ENCODE assay signal across 1 cellular context in genomic region chr9:33165263-33166151, GRCh38.
TF ChIP-seq lines count a peak whose summit lies in the region.

No MANE protein-coding gene starts in this region.

TF ChIP-seq in K562, 482 proteins besides CTCF, POLR2A, EP300 and RAD21 (continued from another document and continues in another):
- TF ChIP-seq ZNF589 (CRISPR knock-in tag; IDR thresholded peaks at IDR 0.05; ENCODE audit: low read depth): no peak
- no peak for TF ChIP-seq SIN3B (IDR thresholded peaks at IDR 0.05; ENCODE audit: low read depth)
- TF ChIP-seq TSC22D4 (tag; IDR thresholded peaks at IDR 0.05): no peak
- no peak for TF ChIP-seq ZNF76 (CRISPR knock-in tag; IDR thresholded peaks at IDR 0.05; ENCODE audit: borderline replicate concordance)
- peak; percentile 43; the same call in 1 of the 2 replicates for TF ChIP-seq CTBP1 (IDR thresholded peaks at IDR 0.05; ENCODE audit: borderline replicate concordance)
- no peak for TF ChIP-seq PATZ1 (CRISPR knock-in tag; IDR thresholded peaks at IDR 0.05; ENCODE audit: borderline replicate concordance)
- no peak for TF ChIP-seq RBM22 (IDR thresholded peaks at IDR 0.05; ENCODE audit: low read depth, low read length, poor library complexity, severe bottlenecking)
- TF ChIP-seq NELFE (IDR thresholded peaks at IDR 0.05; ENCODE audit: insufficient read depth, insufficient read length): no peak
- TF ChIP-seq MCM7 (IDR thresholded peaks at IDR 0.05): no peak
- no peak for TF ChIP-seq MAZ (CRISPR knock-in tag; conservative IDR thresholded peaks at IDR 0.05 in 1 of 2, IDR thresholded peaks at IDR 0.05 in 1 of 2)
- no peak for TF ChIP-seq NFIC (IDR thresholded peaks at IDR 0.05)
- TF ChIP-seq KDM5B (IDR thresholded peaks at IDR 0.05; ENCODE audit: insufficient replicate concordance, low read depth, low read length): no peak
- TF ChIP-seq ILF3 (IDR thresholded peaks at IDR 0.05; ENCODE audit: borderline replicate concordance): no peak
- TF ChIP-seq ZNF133 (CRISPR knock-in tag; IDR thresholded peaks at IDR 0.05): no peak
- no peak for TF ChIP-seq ETV5 (CRISPR knock-in tag; IDR thresholded peaks at IDR 0.05; ENCODE audit: low read depth)
- no peak for TF ChIP-seq MITF (IDR thresholded peaks at IDR 0.05)
- no peak for TF ChIP-seq ETV6 (IDR thresholded peaks at IDR 0.05; ENCODE audit: borderline replicate concordance in 1 of 2, low read depth in 2 of 2, low read length in 1 of 2)
- TF ChIP-seq ETV6 (CRISPR knock-in tag; IDR thresholded peaks at IDR 0.05; ENCODE audit: borderline replicate concordance): no peak
- 0 out of 2 replicates have a peak, but pooled peaks have one; percentile 18 for TF ChIP-seq RFX1 (IDR thresholded peaks at IDR 0.05)
- TF ChIP-seq E2F3 (CRISPR knock-in tag; IDR thresholded peaks at IDR 0.05): no peak
- TF ChIP-seq SAP30 (IDR thresholded peaks at IDR 0.05; ENCODE audit: borderline replicate concordance, insufficient read depth, low read depth, low read length, poor library complexity, severe bottlenecking): no peak
- TF ChIP-seq POLR3G (IDR thresholded peaks at IDR 0.05; ENCODE audit: extremely low read depth, insufficient read length, insufficient replicate concordance): no peak
- TF ChIP-seq IFI16 (CRISPR knock-in tag; IDR thresholded peaks at IDR 0.05): no peak
- TF ChIP-seq MTA3 (IDR thresholded peaks at IDR 0.05; ENCODE audit: borderline replicate concordance): peak; percentile 43; the same call in 1 of the 2 replicates
- no peak for TF ChIP-seq ZBTB34 (CRISPR knock-in tag; IDR thresholded peaks at IDR 0.05)
- no peak for TF ChIP-seq ZBTB1 (CRISPR knock-in tag; IDR thresholded peaks at IDR 0.05; ENCODE audit: borderline replicate concordance, low read depth)
- no peak for TF ChIP-seq PTRF (tag; IDR thresholded peaks at IDR 0.05)
- no peak for TF ChIP-seq CHD7 (IDR thresholded peaks at IDR 0.05; ENCODE audit: low read depth, low read length)
- no peak for TF ChIP-seq POLR2AphosphoS2 (IDR thresholded peaks at IDR 0.05; ENCODE audit: low read length)
- TF ChIP-seq, protein P1, sequence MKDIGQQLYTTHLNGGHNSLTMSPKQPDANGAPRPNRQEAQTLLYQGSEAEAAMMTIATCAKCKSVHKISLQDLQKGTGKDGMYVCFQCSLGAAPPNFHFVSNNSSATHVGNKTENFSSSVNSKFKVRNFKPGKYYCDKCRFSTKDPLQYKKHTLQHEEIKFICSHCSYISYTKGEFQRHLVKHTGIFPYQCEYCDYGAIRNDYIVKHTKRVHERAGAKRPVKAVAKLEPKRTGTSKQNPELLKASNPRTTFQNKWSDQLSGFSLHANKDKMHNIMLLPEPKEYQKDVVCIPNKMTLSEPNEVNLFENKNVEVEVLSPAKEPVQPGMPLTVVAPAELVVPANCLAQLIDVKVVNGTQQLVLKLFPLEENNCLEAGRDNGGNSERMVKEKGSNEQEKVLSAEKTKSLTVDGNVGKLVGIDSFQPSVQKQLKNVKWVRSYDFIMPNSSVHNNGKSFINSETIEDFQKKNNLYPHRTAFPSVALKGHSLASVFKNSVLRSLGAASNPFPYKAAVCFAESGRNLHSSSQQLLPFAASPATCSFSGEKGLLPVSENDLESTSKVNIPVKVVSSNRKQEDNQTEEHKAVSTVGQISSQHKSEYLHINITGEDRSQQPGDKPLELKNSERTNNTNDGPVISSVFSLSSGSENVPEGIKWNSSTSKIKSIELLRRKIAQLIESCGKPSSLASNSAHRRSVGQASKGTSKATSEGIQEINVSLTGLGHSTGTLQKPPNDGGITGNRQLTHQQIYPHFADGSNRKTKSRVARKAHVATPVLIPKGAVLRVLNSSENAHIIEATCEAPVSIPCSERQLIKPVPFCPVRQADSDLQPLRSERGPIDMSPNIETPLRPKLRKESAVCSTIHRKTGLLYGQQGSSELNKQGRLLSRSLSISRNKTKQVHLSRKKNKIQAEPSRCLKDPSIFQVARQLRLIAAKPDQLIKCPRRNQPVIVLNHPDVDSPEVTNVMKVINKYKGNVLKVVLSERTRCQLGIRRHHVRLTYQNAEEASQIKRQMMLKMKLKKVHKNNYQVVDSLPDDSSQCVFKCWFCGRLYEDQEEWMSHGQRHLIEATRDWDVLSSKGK (CRISPR knock-in tag; IDR thresholded peaks at IDR 0.05): no peak
- TF ChIP-seq SIX5 (IDR thresholded peaks at IDR 0.05; ENCODE audit: borderline replicate concordance in 1 of 2, insufficient read depth in 1 of 2, low read depth in 1 of 2, low read length in 2 of 2): no peak
- TF ChIP-seq MAFK (IDR thresholded peaks at IDR 0.05; ENCODE audit: low read length): peak; percentile 28; the same call in 1 of the 2 replicates
- no peak for TF ChIP-seq WHSC1 (IDR thresholded peaks at IDR 0.05; ENCODE audit: low read length)
- no peak for TF ChIP-seq TAL1 (IDR thresholded peaks at IDR 0.05)
- peak; percentile 68; the same call in 1 of the 2 replicates for TF ChIP-seq HMBOX1 (IDR thresholded peaks at IDR 0.05)
- no peak for TF ChIP-seq SRSF1 (IDR thresholded peaks at IDR 0.05; ENCODE audit: low read depth, low read length)
- no peak for TF ChIP-seq BRF1 (IDR thresholded peaks at IDR 0.05; ENCODE audit: borderline replicate concordance, extremely low read depth, insufficient read length)
- TF ChIP-seq NONO (IDR thresholded peaks at IDR 0.05; ENCODE audit: low read depth in 2 of 2, low read length in 1 of 2): no peak
- no peak for TF ChIP-seq ZNF507 (tag; conservative IDR thresholded peaks at IDR 0.05)
